In genomic region chr3:55988905-55989304, GRCh38 we compare ENCODE assay signal across 21 cellular contexts.
DNase-seq lines count a peak whose midpoint lies in the region; ATAC-seq and TF ChIP-seq lines count a peak whose summit lies in the region.
"Had no signal": no experiment of that assay in that cellular context is flagged by ENCODE, and none has a peak within 500 bp of the region (broad histone marks: within the 10 kb centered on the region; RNA-seq: fewer than 3 reads in every experiment).

No MANE protein-coding gene starts in this region.

- no peak overlapping the region for H2BK20ac ChIP-seq in H9 (ENCODE audit: low read depth, low read length, poor library complexity, severe bottlenecking)

- CTCF ChIA-PET in SK-N-SH (lab: Yijun Ruan, JAX), result interaction anchor here (0.7 to 1.4 kb wide), 2 partner anchors 9 to 262 kb away, joined by 3 to 4 read pairs; no protein-coding TSS in a partner anchor

- H3K79me1 ChIP-seq in H9 (ENCODE audit: insufficient read depth, low read depth, low read length, poor library complexity, severe bottlenecking) (no peaks in the 10 kb centered on the region), neuronal stem cell (ENCODE audit: low read depth, low read length) (no peaks in the 10 kb centered on the region)

- H2BK12ac ChIP-seq in H9 (ENCODE audit: insufficient read length, low read depth, low read length) (no peak overlapping the region), neuronal stem cell (ENCODE audit: low read length) (no peak overlapping the region)

- peak overlapping the region in 2 of 3 experiments; percentile 58 to 88; a peak in 2 of 7 replicates for H3K27ac Mint-ChIP-seq in H9
- H3K27ac Mint-ChIP-seq: B cell; CD8-positive, alpha-beta T cell had no signal

- H3K4ac ChIP-seq in H9 (ENCODE audit: low read depth, low read length) (no peak overlapping the region), neuronal stem cell (ENCODE audit: low read length) (no peak overlapping the region)

- H3K36me3 ChIP-seq in SK-N-SH (replicated peaks in 1 of 2; ENCODE audit: control insufficient read depth in 1 of 2, insufficient read depth in 2 of 2, low read length in 1 of 2) (no peaks in the 10 kb centered on the region), neuronal stem cell (replicated peaks in 1 of 2; ENCODE audit: control insufficient read depth in 2 of 2, insufficient read depth in 2 of 2, low read length in 2 of 2) (no peaks in the 10 kb centered on the region), left lung (no peaks in the 10 kb centered on the region)
- H3K36me3 ChIP-seq: SJSA1 had no signal

- no peak overlapping the region for H3K9ac ChIP-seq in H9 (ENCODE audit: extremely low read depth, insufficient read length, low read length)
- H3K9ac ChIP-seq in SK-N-SH, result no peak overlapping the region
- no peak overlapping the region for H3K9ac ChIP-seq in neuronal stem cell (ENCODE audit: low read depth, low read length, poor library complexity)

- TF ChIP-seq EP300 in SK-N-SH (IDR thresholded peaks at IDR 0.05; ENCODE audit: borderline replicate concordance in 1 of 2, low read depth in 1 of 2, low read length in 1 of 2), result peak in 1 of 2 experiments; percentile 80; a peak in 2 of 4 replicates

- H3K27me3 ChIP-seq in H9 (ENCODE audit: insufficient read depth, low read length) (no peaks in the 10 kb centered on the region), SK-N-SH (ENCODE audit: insufficient read depth) (no peaks in the 10 kb centered on the region), neuronal stem cell (ENCODE audit: control insufficient read depth in 3 of 3, insufficient read depth in 3 of 3, low read depth in 1 of 3, low read length in 3 of 3) (no peaks in the 10 kb centered on the region), left lung (no peaks in the 10 kb centered on the region)
- H3K27me3 ChIP-seq: SJSA1 had no signal

- POLR2A ChIA-PET in SK-N-SH (lab: Yijun Ruan, JAX), result no interaction called here

- no peaks in the 10 kb centered on the region for H3F3A ChIP-seq in SK-N-SH (replicated peaks; ENCODE audit: insufficient read depth)

- TF ChIP-seq RAD21 in SK-N-SH (IDR thresholded peaks at IDR 0.05; ENCODE audit: low read length), result no peak; the same call in 1 of the 2 replicates

- no peaks in the 10 kb centered on the region; a peak in 1 of 7 replicates for H3K36me3 Mint-ChIP-seq in H9 (ENCODE audit: insufficient read depth in 1 of 3, low read depth in 3 of 3)
- H3K36me3 Mint-ChIP-seq: CD8-positive, alpha-beta T cell had no signal

- no peak overlapping the region for H2BK120ac ChIP-seq in H9 (ENCODE audit: low read depth, low read length, poor library complexity, severe bottlenecking)
- no peak overlapping the region for H2BK120ac ChIP-seq in neuronal stem cell (ENCODE audit: low read depth, low read length)

- no peak overlapping the region for H3K14ac ChIP-seq in H9 (ENCODE audit: insufficient read depth, low read length)
- H3K14ac ChIP-seq in neuronal stem cell (ENCODE audit: low read length), result no peak overlapping the region

- no peak overlapping the region for H3K56ac ChIP-seq in H9 (ENCODE audit: insufficient read length, low read depth, low read length)

- H3K4me1 ChIP-seq in H9 (ENCODE audit: insufficient read depth, low read length), result no peaks in the 10 kb centered on the region
- H3K4me1 ChIP-seq in SK-N-SH (ENCODE audit: control insufficient read depth in 1 of 2, insufficient read depth in 2 of 2, low read depth in 1 of 2, low read length in 1 of 2), result peaks cover 0 to 16% of the 10 kb centered on the region in 2 experiments; a peak in 2 of 4 replicates
- H3K4me1 ChIP-seq in neuronal stem cell (ENCODE audit: control insufficient read depth in 2 of 2, insufficient read depth in 1 of 2, low read depth in 1 of 2, low read length in 2 of 2), result peaks cover 5 to 8% of the 10 kb centered on the region in 2 donors
- no peaks in the 10 kb centered on the region for H3K4me1 ChIP-seq in left lung
- H3K4me1 ChIP-seq: Caco-2, SJSA1 had no signal

- H3K9me2 ChIP-seq in SK-N-SH, result no peaks in the 10 kb centered on the region

- H3K9me3 Mint-ChIP-seq in H9, result no peaks in the 10 kb centered on the region
- H3K9me3 Mint-ChIP-seq: CD8-positive, alpha-beta T cell had no signal

- H3K23me2 ChIP-seq in H9 (ENCODE audit: insufficient read length, low read depth, low read length, poor library complexity, severe bottlenecking), result no peaks in the 10 kb centered on the region

- ATAC-seq in left lung, result no peak
- ATAC-seq: CD8-positive, alpha-beta T cell; HepG2 had no signal

- no peak overlapping the region for H3K4me3 ChIP-seq in SK-N-SH (ENCODE audit: low read depth in 2 of 2, low read length in 1 of 2)
- H3K4me3 ChIP-seq in neuronal stem cell (ENCODE audit: low read length in 2 of 2), result no peak overlapping the region
- no peak overlapping the region for H3K4me3 ChIP-seq in left lung
- H3K4me3 ChIP-seq: SJSA1 had no signal

- no peak overlapping the region for H2AK5ac ChIP-seq in H9 (ENCODE audit: insufficient read length, low read length)
- H2AK5ac ChIP-seq in neuronal stem cell (ENCODE audit: low read depth, low read length), result no peak overlapping the region

- no peak overlapping the region for H3T11ph ChIP-seq in H9 (ENCODE audit: low read length)

- H3K23ac ChIP-seq in H9 (ENCODE audit: insufficient read length, low read depth, low read length), result no peak overlapping the region
- H3K23ac ChIP-seq in neuronal stem cell (ENCODE audit: low read depth, low read length, poor library complexity), result no peak overlapping the region

- H4K8ac ChIP-seq in H9 (replicated peaks; ENCODE audit: insufficient read length, low read depth, low read length) (no peak overlapping the region), neuronal stem cell (ENCODE audit: low read depth, low read length) (no peak overlapping the region)

- H3K79me2 ChIP-seq in H9 (ENCODE audit: insufficient read depth, low read length), result no peaks in the 10 kb centered on the region
- no peaks in the 10 kb centered on the region for H3K79me2 ChIP-seq in SK-N-SH (ENCODE audit: insufficient read depth)

- no peak overlapping the region for H4K91ac ChIP-seq in H9 (ENCODE audit: insufficient read length, low read depth, low read length)
- no peak overlapping the region for H4K91ac ChIP-seq in neuronal stem cell (ENCODE audit: low read depth, low read length, poor library complexity)

- H2BK5ac ChIP-seq in H9 (ENCODE audit: insufficient read length, low read length), result no peak overlapping the region
- H2BK5ac ChIP-seq in neuronal stem cell (ENCODE audit: low read length), result no peak overlapping the region

- H3K18ac ChIP-seq in H9 (ENCODE audit: insufficient read length, low read depth, low read length) (no peak overlapping the region), neuronal stem cell (ENCODE audit: low read length) (no peak overlapping the region)

- no peak for DNase-seq in H9
- DNase-seq in SK-N-SH, result peak; percentile 40
- peak; percentile 82 for DNase-seq in islet precursor cell
- DNase-seq in neuronal stem cell (ENCODE audit: low spot score), result no peak
- DNase-seq in activated T-cell treated with anti-CD3 and anti-CD28 coated beads, Interleukin-2, amount 50 U/mL, for 1 hour, result no peak
- no peak for DNase-seq in NCI-H1092 treated with DMSO at 0.1 percent for 48 hours (lab: John Stamatoyannopoulos, UW)
- DNase-seq in left lung, result no peak
- DNase-seq: Caco-2; CD8-positive, alpha-beta T cell; GDM1; Karpas-422; NCI-H1092; NCI-H1436; NCI-H187 treated with DMSO at 0.1 percent for 48 hours; NCI-H2171 treated with DMSO at 0.1 percent for 48 hours; NCI-H524; NCI-H748 treated with DMSO at 0.1 percent for 48 hours had no signal

- no peaks in the 10 kb centered on the region for H4K20me1 ChIP-seq in H9 (ENCODE audit: control insufficient read depth, insufficient read depth, insufficient read length)
- H4K20me1 ChIP-seq in SK-N-SH (ENCODE audit: insufficient read depth), result no peaks in the 10 kb centered on the region

- H3K4me3 Mint-ChIP-seq in H9, result no peak overlapping the region
- H3K4me3 Mint-ChIP-seq: B cell; CD8-positive, alpha-beta T cell had no signal

- TF ChIP-seq CTCF in H9 (conservative IDR thresholded peaks at IDR 0.05) (no peak), SK-N-SH (IDR thresholded peaks at IDR 0.05) (no peak), left lung (IDR thresholded peaks at IDR 0.05) (no peak)

- H3K27ac ChIP-seq in H9 (ENCODE audit: insufficient read length, low read depth, low read length) (no peak overlapping the region), SK-N-SH (ENCODE audit: low read depth in 2 of 2, low read length in 1 of 2) (no peak overlapping the region), neuronal stem cell (replicated peaks; ENCODE audit: low read length) (no peak overlapping the region), left lung (no peak overlapping the region)
- H3K27ac ChIP-seq: C4-2B, SJSA1 had no signal

- H3K4me1 Mint-ChIP-seq in H9, result peaks cover 12 to 26% of the 10 kb centered on the region in 2 experiments
- H3K4me1 Mint-ChIP-seq: B cell had no signal

- WGBS in H9 (ENCODE audit: extremely low coverage, insufficient read length, low lambda C conversion rate), result no CpG with 5 or more reads among the region's 3 CpGs
- 48% methylated on average over 3 of the region's 3 CpGs for WGBS in SK-N-SH (ENCODE audit: low lambda C conversion rate)
- no CpG with 5 or more reads among the region's 3 CpGs for WGBS in neuronal stem cell (ENCODE audit: extremely low coverage in 2 of 2, insufficient read length in 2 of 2, insufficient replicate concordance in 1 of 2), 2 donors

- H3K9me3 ChIP-seq in H9 (ENCODE audit: control insufficient read depth, low read depth, low read length) (no peaks in the 10 kb centered on the region), SK-N-SH (no peaks in the 10 kb centered on the region), neuronal stem cell (replicated peaks in 1 of 2; ENCODE audit: control insufficient read depth in 2 of 2, insufficient read depth in 1 of 2, low read depth in 1 of 2, low read length in 2 of 2) (no peaks in the 10 kb centered on the region), left lung (no peaks in the 10 kb centered on the region)
- H3K9me3 ChIP-seq: Caco-2, SJSA1 had no signal

- H2AFZ ChIP-seq in H9 (ENCODE audit: low read length), result no peak overlapping the region
- H2AFZ ChIP-seq in SK-N-SH (ENCODE audit: low read depth), result no peak overlapping the region
- H2AFZ ChIP-seq in neuronal stem cell (ENCODE audit: low read length), result peak overlapping the region; percentile 64

- H2BK15ac ChIP-seq in H9 (ENCODE audit: low read depth, low read length) (no peak overlapping the region), neuronal stem cell (ENCODE audit: low read length) (no peak overlapping the region)

- no peak overlapping the region for H4K5ac ChIP-seq in H9 (ENCODE audit: insufficient read length, low read depth, low read length)

- intact Hi-C loops in left lung (cut with DNase I), result no loop called here

- no peaks in the 10 kb centered on the region for H3K27me3 Mint-ChIP-seq in H9 (ENCODE audit: low read depth)

- H3K4me2 ChIP-seq in H9 (ENCODE audit: insufficient read depth, insufficient read length, low read length) (no peak overlapping the region), SK-N-SH (no peak overlapping the region), neuronal stem cell (ENCODE audit: insufficient read depth, low read length, poor library complexity, severe bottlenecking) (no peak overlapping the region)

Comparison
In these comparisons a context has a peak if more than half of its experiments do, and no peak if none do; other contexts are left out.
1. DNase-seq: peak in SK-N-SH (single experiment) and islet precursor cell (single experiment); none in H9 (single experiment), neuronal stem cell (single experiment), activated T-cell treated with anti-CD3 and anti-CD28 coated beads, Interleukin-2, amount 50 U/mL, for 1 hour (single experiment), NCI-H1092 treated with DMSO at 0.1 percent for 48 hours (single experiment) and left lung (0 of 2).